In the genomic region with DNA sequence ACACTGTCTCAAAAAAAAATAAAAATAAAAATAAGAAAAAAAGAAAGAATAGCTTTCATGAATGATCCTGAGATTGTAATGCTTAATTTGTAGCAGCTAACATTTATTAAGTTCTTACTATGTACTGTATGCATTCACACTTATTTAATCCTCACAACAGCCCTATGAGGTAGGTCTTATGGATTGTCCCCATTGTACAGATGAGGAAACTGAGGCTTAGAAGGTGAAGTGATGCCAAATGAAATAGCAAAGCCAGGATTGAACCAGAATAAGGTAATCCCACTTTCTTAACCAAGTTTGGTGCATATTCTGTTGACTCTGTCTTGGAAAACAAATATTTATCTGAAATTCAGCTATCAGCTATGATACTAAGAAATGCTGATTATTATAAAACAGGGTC, we compare ENCODE assay signal across 21 cellular contexts. TPM values are rescaled to one million over a fixed set of nuclear protein-coding genes. Genes with fewer than 3 reads are reported as not detected.
DNase-seq lines count a peak whose midpoint lies in the region; ATAC-seq and TF ChIP-seq lines count a peak whose summit lies in the region.
"Had no signal": no experiment of that assay in that cellular context is flagged by ENCODE, and none has a peak within 500 bp of the region (broad histone marks: within the 10 kb centered on the region; RNA-seq: fewer than 3 reads in every experiment).

No MANE protein-coding gene starts in this region.

- no peak for ATAC-seq in HG03439 (IDR thresholded peaks at IDR 0.05; ENCODE audit: unreplicated experiment)
- ATAC-seq: SK-N-SH treated with all-trans-retinoic acid at 6 μM for 48 hours had no signal

- CTCF ChIA-PET in OCI-LY7 (lab: Charles Lee; ENCODE audit: unreplicated experiment) = no interaction called here

- TF ChIP-seq POLR2A in stomach (IDR thresholded peaks at IDR 0.05) (no peak), prostate gland (IDR thresholded peaks at IDR 0.05) (no peak)

- BruUV-seq in OCI-LY7 (replicated peaks; lab: Mats Ljungman, UMichigan) = no TSS peak

- peaks cover 38% of the 10 kb centered on the region for H3K36me3 ChIP-seq in OCI-LY7 (ENCODE audit: insufficient read depth, low read length)
- H3K36me3 ChIP-seq in effector memory CD4-positive, alpha-beta T cell (ENCODE audit: control insufficient read depth, insufficient read depth, low read length) = no peaks in the 10 kb centered on the region
- H3K36me3 ChIP-seq in stomach = peaks cover 2 to 28% (median 22%) of the 10 kb centered on the region in 4 donors
- no peaks in the 10 kb centered on the region for H3K36me3 ChIP-seq in prostate gland

- H3K27me3 ChIP-seq in effector memory CD4-positive, alpha-beta T cell (replicated peaks; ENCODE audit: control insufficient read depth, insufficient read depth, low read length, poor library complexity, severe bottlenecking) = no peaks in the 10 kb centered on the region
- H3K27me3 ChIP-seq in stomach (no peaks in the 10 kb centered on the region), prostate gland (replicated peaks; ENCODE audit: insufficient read depth) (no peaks in the 10 kb centered on the region)
- H3K27me3 ChIP-seq: vagina had no signal

- POLR2A ChIA-PET in OCI-LY7 (lab: Charles Lee) = interaction anchor here (0.6 to 1.8 kb wide), 10 partner anchors 9 to 1147 kb away, joined by 3 to 13 read pairs (median 4); a partner anchor contains a TSS

- no peak overlapping the region for H2AFZ ChIP-seq in OCI-LY7 (ENCODE audit: low read length)

- peak overlapping the region; percentile 40 for H3K27ac Mint-ChIP-seq in activated T-cell treated with anti-CD3 and anti-CD28 coated beads, Interleukin-2, amount 50 U/mL, for 24 hours

- TF ChIP-seq EP300 in stomach (IDR thresholded peaks at IDR 0.05) = no peak

- H3K9me3 Mint-ChIP-seq in activated T-cell treated with anti-CD3 and anti-CD28 coated beads, Interleukin-2, amount 50 U/mL, for 24 hours = no peaks in the 10 kb centered on the region
- H3K9me3 Mint-ChIP-seq: naive B cell had no signal

- H4K20me1 ChIP-seq in OCI-LY7 (ENCODE audit: insufficient read depth, low read length) = no peaks in the 10 kb centered on the region

- peak overlapping the region; percentile 85 for H3K27ac ChIP-seq in OCI-LY7 (ENCODE audit: low read depth, low read length, poor library complexity, severe bottlenecking)
- H3K27ac ChIP-seq in effector memory CD4-positive, alpha-beta T cell (ENCODE audit: insufficient read depth, low read length, poor library complexity, severe bottlenecking) = peak overlapping the region; percentile 79
- H3K27ac ChIP-seq in stomach = peak overlapping the region in 3 of 5 donors; percentile 80 to 94 (median 89)
- no peak overlapping the region for H3K27ac ChIP-seq in prostate gland

- intact Hi-C loops in OCI-LY7 (cut with micrococcal nuclease; ENCODE audit: unreplicated experiment) = no loop called here
- intact Hi-C loops in stomach (cut with DNase I; ENCODE audit: low total_unique reads) = no loop called here
- intact Hi-C loops in prostate gland (cut with DNase I) = no loop called here

- no peak for DNase-seq in activated T-cell treated with anti-CD3 and anti-CD28 coated beads, Interleukin-2, amount 50 U/mL, for 24 hours
- no peak for DNase-seq in activated T-cell treated with anti-CD3 and anti-CD28 coated beads, Interleukin-2, amount 50 U/mL, for 48 hours
- DNase-seq in OCI-LY7 (ENCODE audit: low spot score) = no peak
- no peak for DNase-seq in effector memory CD4-positive, alpha-beta T cell
- DNase-seq in stomach = no peak
- no peak for DNase-seq in prostate gland (ENCODE audit: low spot score)
- no peak for DNase-seq in activated CD4-positive, alpha-beta T cell treated with anti-CD3 and anti-CD28 coated beads, Interleukin-2, amount 50 U/mL, for 1 hour
- DNase-seq: activated CD4-positive, CD25-positive, alpha-beta regulatory T cell; activated T-cell treated with anti-CD3 and anti-CD28 coated beads for 4 hours; H7; NCI-H1105; NCI-H774; posterior cingulate gyrus; stimulated activated naive CD8-positive, alpha-beta T cell treated with anti-CD3 and anti-CD28 coated beads, Interleukin-15, Interleukin-2, amounts not matched to agents 100 U/mL and 50 U/mL, for 24 hours had no signal

- peaks cover 54% of the 10 kb centered on the region for H3K4me1 ChIP-seq in OCI-LY7 (ENCODE audit: insufficient read depth, low read length, poor library complexity, severe bottlenecking)
- H3K4me1 ChIP-seq in effector memory CD4-positive, alpha-beta T cell (ENCODE audit: control insufficient read depth, insufficient read depth, low read length, poor library complexity, severe bottlenecking) = peaks cover 3% of the 10 kb centered on the region
- H3K4me1 ChIP-seq in stomach = peaks cover 3 to 26% (median 25%) of the 10 kb centered on the region in 4 donors
- no peaks in the 10 kb centered on the region for H3K4me1 ChIP-seq in prostate gland (replicated peaks)

- H3K79me2 ChIP-seq in OCI-LY7 (ENCODE audit: insufficient read depth, low read depth, low read length) = peaks cover 44% of the 10 kb centered on the region

- no peak overlapping the region for H3K4me3 Mint-ChIP-seq in activated T-cell treated with anti-CD3 and anti-CD28 coated beads, Interleukin-2, amount 50 U/mL, for 24 hours

- H3K4me2 ChIP-seq in OCI-LY7 (ENCODE audit: low read length) = peak overlapping the region; percentile 99

- H3K9me2 ChIP-seq in OCI-LY7 (ENCODE audit: insufficient read depth, low read length) = no peaks in the 10 kb centered on the region

- H3K27me3 Mint-ChIP-seq in activated T-cell treated with anti-CD3 and anti-CD28 coated beads, Interleukin-2, amount 50 U/mL, for 24 hours = no peaks in the 10 kb centered on the region
- H3K27me3 Mint-ChIP-seq: naive B cell had no signal

- H3K4me3 ChIP-seq in OCI-LY7 (ENCODE audit: low read depth, low read length, poor library complexity, severe bottlenecking) = peak overlapping the region; percentile 81
- no peak overlapping the region for H3K4me3 ChIP-seq in effector memory CD4-positive, alpha-beta T cell (ENCODE audit: insufficient read depth, low read depth, low read length, poor library complexity, severe bottlenecking)
- peak overlapping the region in 1 of 4 donors; percentile 96 for H3K4me3 ChIP-seq in stomach
- no peak overlapping the region for H3K4me3 ChIP-seq in prostate gland
- H3K4me3 ChIP-seq: lung had no signal

- peaks cover 34% of the 10 kb centered on the region for H3K36me3 Mint-ChIP-seq in activated T-cell treated with anti-CD3 and anti-CD28 coated beads, Interleukin-2, amount 50 U/mL, for 24 hours (ENCODE audit: low read depth)

- H3K9me3 ChIP-seq in OCI-LY7 (ENCODE audit: low read length) = no peaks in the 10 kb centered on the region
- no peaks in the 10 kb centered on the region for H3K9me3 ChIP-seq in effector memory CD4-positive, alpha-beta T cell (ENCODE audit: control insufficient read depth, low read length)
- H3K9me3 ChIP-seq in stomach = no peaks in the 10 kb centered on the region
- H3K9me3 ChIP-seq in prostate gland = no peaks in the 10 kb centered on the region
- H3K9me3 ChIP-seq: vagina had no signal

- TF ChIP-seq CTCF in OCI-LY7 (conservative IDR thresholded peaks at IDR 0.05; ENCODE audit: low read length) (no peak), stomach (IDR thresholded peaks at IDR 0.05) (no peak), prostate gland (IDR thresholded peaks at IDR 0.05) (no peak)

- H3K4me1 Mint-ChIP-seq in activated T-cell treated with anti-CD3 and anti-CD28 coated beads, Interleukin-2, amount 50 U/mL, for 24 hours (ENCODE audit: low read depth) = peaks cover 23% of the 10 kb centered on the region

RNA-seq across cellular contexts. Expression of a gene that starts 2.1 kb away (rescaled TPM):
- total RNA-seq in OCI-LY7 (2014; rRNA removed; shearing (Covaris generic)) = 15.7 and 17.1 TPM in 2 replicates
- total RNA-seq in OCI-LY7 (2022) (36.2 and 38.6 TPM in 2 replicates), stomach (10 to 100 TPM; 10.3 to 41.4 (median 12.9) TPM), prostate gland (10 to 100 TPM; 18.0 to 30.1 TPM)
- 1 to 10 TPM; 3.2 to 5.7 (median 3.4) TPM for polyA plus RNA-seq in stomach

RNA-seq across cellular contexts. Expression of a gene that starts 33.7 kb away (rescaled TPM):
- total RNA-seq in OCI-LY7 (2014; rRNA removed; shearing (Covaris generic)) = not detected in 2 replicates
- not detected in 2 replicates for total RNA-seq in OCI-LY7 (2022)
- under 1 TPM in 2 of 5 donors, not detected in 3; 0.37 to 0.89 TPM for total RNA-seq in stomach
- polyA plus RNA-seq in stomach = 1 to 10 TPM in 1 of 3 donors, under 1 TPM in 2; 0.08 to 2.0 (median 0.19) TPM
- under 1 TPM in 1 of 2 donors, not detected in 1; 0.06 TPM for total RNA-seq in prostate gland
- total RNA-seq: astrocyte, epithelial cell of proximal tubule had no signal
- polyA plus RNA-seq: lung had no signal

RNA-seq across cellular contexts. Expression of a gene that starts 38.8 kb away (rescaled TPM):
- total RNA-seq in OCI-LY7 (2014; rRNA removed; shearing (Covaris generic)) = 70.3 and 76.8 TPM in 2 replicates
- total RNA-seq in OCI-LY7 (2022) (90.5 and 111 TPM in 2 replicates), stomach (10 to 100 TPM in 4 of 5 donors, not detected in 1; 12.3 to 28.1 (median 22.0) TPM), prostate gland (10 to 100 TPM; 16.6 to 26.2 TPM)
- polyA plus RNA-seq in stomach = 10 to 100 TPM; 17.0 to 33.3 (median 22.3) TPM

RNA-seq across cellular contexts. Expression of a gene that starts 42.9 kb away (rescaled TPM):
- total RNA-seq in OCI-LY7 (2014; rRNA removed; shearing (Covaris generic)) = 50.7 and 60.6 TPM in 2 replicates
- total RNA-seq in OCI-LY7 (2022) = 84.1 and 85.0 TPM in 2 replicates
- total RNA-seq in stomach = 10 to 100 TPM; 13.8 to 27.2 (median 16.9) TPM
- 10 to 100 TPM; 18.4 to 20.6 (median 18.8) TPM for polyA plus RNA-seq in stomach
- total RNA-seq in prostate gland = 10 to 100 TPM; 39.6 to 59.3 TPM

Comparison
In these comparisons a context has a peak if more than half of its experiments do, and no peak if none do; other contexts are left out.
1. H3K27ac ChIP-seq: peak in OCI-LY7 (single experiment), effector memory CD4-positive, alpha-beta T cell (single experiment) and stomach (3 of 5); none in prostate gland (0 of 2).